In the genomic region with DNA sequence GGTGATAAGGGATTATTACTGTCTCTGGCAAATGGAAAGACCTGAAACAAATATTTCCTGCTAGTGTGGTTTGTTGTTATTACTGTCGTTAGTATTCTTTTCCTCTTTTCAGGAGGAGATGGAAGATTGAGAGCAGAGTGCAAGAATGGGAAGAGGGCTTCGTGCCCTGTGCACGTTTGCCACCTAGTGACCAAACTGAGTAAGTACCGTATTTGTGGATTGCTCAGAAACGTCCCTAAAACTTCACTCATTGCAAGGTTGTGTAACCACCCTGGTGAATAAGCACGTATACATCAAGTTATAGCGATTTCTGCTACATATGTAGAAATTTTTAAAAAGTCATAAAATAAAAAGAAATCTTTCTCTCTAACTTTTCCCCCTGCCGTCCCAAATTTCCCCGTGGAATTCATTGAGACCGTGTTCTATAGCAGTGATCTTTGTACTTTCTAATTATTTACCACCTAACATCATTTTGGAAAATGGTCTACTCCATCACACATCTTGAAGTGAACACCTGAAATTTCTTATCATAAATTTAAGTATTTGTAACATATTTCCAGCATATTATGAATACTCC, we compare ENCODE assay signal across 8 cellular contexts. TPM values are rescaled to one million over a fixed set of nuclear protein-coding genes. Genes with fewer than 3 reads are reported as not detected.
A peak's percentile ranks its signal among the peaks of the same experiment; 100 is the strongest.
DNase-seq lines count a peak whose midpoint lies in the region; ATAC-seq and TF ChIP-seq lines count a peak whose summit lies in the region.

No MANE protein-coding gene starts in this region.

- no peak overlapping the region for H3K4me3 ChIP-seq in choroid plexus epithelial cell (ENCODE audit: low read depth, low read length)

- peak; percentile 30 for DNase-seq in COLO829 (ENCODE audit: low spot score)
- DNase-seq in NCI-H82 treated with DMSO at 0.1 percent for 48 hours (lab: John Stamatoyannopoulos, UW; ENCODE audit: unreplicated experiment), result peak; percentile 1
- DNase-seq in choroid plexus epithelial cell (ENCODE audit: low read depth), result peak; percentile 63
- DNase-seq in lung microvascular endothelial cell (ENCODE audit: low read depth in 2 of 2), result peak; percentile 41 to 64
- no peak for DNase-seq in ecto neural progenitor cell (ENCODE audit: low spot score)

- TF ChIP-seq CTCF in choroid plexus epithelial cell (conservative IDR thresholded peaks at IDR 0.05; ENCODE audit: low read depth, low read length), result peak; percentile 79

- ATAC-seq in GM18511 (IDR thresholded peaks at IDR 0.05; ENCODE audit: unreplicated experiment) (peak; percentile 86), HG03097 (IDR thresholded peaks at IDR 0.05; ENCODE audit: low FRiP score, unreplicated experiment) (peak; percentile 73), HG03045 (IDR thresholded peaks at IDR 0.05; ENCODE audit: unreplicated experiment) (no peak)

RNA-seq across cellular contexts. Expression of gene LINC00632, which starts 24.3 kb away (rescaled TPM):
- total RNA-seq in lung microvascular endothelial cell, result 0.40 and 0.44 TPM in 2 replicates
